15 cellular contexts compared by ENCODE assay signal in genomic region chr7:97120713-97121457, GRCh38. TPM values are rescaled to one million over a fixed set of nuclear protein-coding genes. Genes with fewer than 3 reads are reported as not detected.
DNase-seq lines count a peak whose midpoint lies in the region; ATAC-seq and TF ChIP-seq lines count a peak whose summit lies in the region.
"Had no signal": no experiment of that assay in that cellular context is flagged by ENCODE, and none has a peak within 500 bp of the region (broad histone marks: within the 10 kb centered on the region; RNA-seq: fewer than 3 reads in every experiment).

No MANE protein-coding gene starts in this region.

- H3K27ac ChIP-seq in CD8-positive, alpha-beta memory T cell (ENCODE audit: low read depth, low read length): peak overlapping the region; percentile 21
- H3K27ac ChIP-seq in DOHH2 (ENCODE audit: low read depth, low read length) (no peak overlapping the region), neural progenitor cell (no peak overlapping the region)
- H3K27ac ChIP-seq: GM23248, HL-60 had no signal

- no peaks in the 10 kb centered on the region for H3K27me3 Mint-ChIP-seq in CD8-positive, alpha-beta memory T cell
- H3K27me3 Mint-ChIP-seq in T-helper 17 cell: no peaks in the 10 kb centered on the region
- no peaks in the 10 kb centered on the region for H3K27me3 Mint-ChIP-seq in neural progenitor cell (ENCODE audit: insufficient read depth, low read depth)
- H3K27me3 Mint-ChIP-seq in T-helper 2 cell treated with Interferon-gamma antibody and Interleukin-4, amounts not matched to agents 5 μg/mL and 100 μg/mL, for 36 hours (ENCODE audit: low read depth): no peaks in the 10 kb centered on the region

- no peak overlapping the region for H3K4me3 Mint-ChIP-seq in CD8-positive, alpha-beta memory T cell
- H3K4me3 Mint-ChIP-seq in T-helper 17 cell: peak overlapping the region; percentile 31
- no peak overlapping the region for H3K4me3 Mint-ChIP-seq in neural progenitor cell
- H3K4me3 Mint-ChIP-seq in T-helper 2 cell treated with Interferon-gamma antibody and Interleukin-4, amounts not matched to agents 5 μg/mL and 100 μg/mL, for 36 hours: no peak overlapping the region

- CTCF ChIA-PET in CD8-positive, alpha-beta memory T cell (lab: Charles Lee): no interaction called here

- POLR2A ChIA-PET in CD8-positive, alpha-beta memory T cell (lab: Charles Lee): no interaction called here

- H3K79me2 ChIP-seq in DOHH2 (ENCODE audit: control insufficient read depth, low read length) (peaks cover 83% of the 10 kb centered on the region), neural progenitor cell (ENCODE audit: low read depth) (peaks cover 82% of the 10 kb centered on the region)

- H3K36me3 Mint-ChIP-seq in CD8-positive, alpha-beta memory T cell: peaks cover 10 to 20% (median 10%) of the 10 kb centered on the region in 3 donors
- H3K36me3 Mint-ChIP-seq in T-helper 17 cell (ENCODE audit: low read depth) (peaks cover 7% of the 10 kb centered on the region), neural progenitor cell (peaks cover 22% of the 10 kb centered on the region)
- peaks cover 36% of the 10 kb centered on the region for H3K36me3 Mint-ChIP-seq in T-helper 2 cell treated with Interferon-gamma antibody and Interleukin-4, amounts not matched to agents 5 μg/mL and 100 μg/mL, for 36 hours (ENCODE audit: low read depth)

- H3K27me3 ChIP-seq in CD8-positive, alpha-beta memory T cell (ENCODE audit: insufficient read depth, low read length, poor library complexity, severe bottlenecking): no peaks in the 10 kb centered on the region
- H3K27me3 ChIP-seq in DOHH2 (ENCODE audit: control insufficient read depth, low read length) (no peaks in the 10 kb centered on the region), neural progenitor cell (no peaks in the 10 kb centered on the region)
- H3K27me3 ChIP-seq: BE2C had no signal

- H4K20me1 ChIP-seq in DOHH2 (ENCODE audit: control insufficient read depth, insufficient read depth, low read depth, low read length): no peaks in the 10 kb centered on the region
- no peaks in the 10 kb centered on the region for H4K20me1 ChIP-seq in neural progenitor cell (ENCODE audit: low read depth)

- H3K27ac Mint-ChIP-seq in CD8-positive, alpha-beta memory T cell: no peak overlapping the region
- H3K27ac Mint-ChIP-seq in T-helper 17 cell (no peak overlapping the region), neural progenitor cell (no peak overlapping the region)
- H3K27ac Mint-ChIP-seq in T-helper 2 cell treated with Interferon-gamma antibody and Interleukin-4, amounts not matched to agents 5 μg/mL and 100 μg/mL, for 36 hours: no peak overlapping the region
- H3K27ac Mint-ChIP-seq: CD4-positive, CD25-positive, alpha-beta regulatory T cell had no signal

- H3K4me3 ChIP-seq in CD8-positive, alpha-beta memory T cell (ENCODE audit: low read length): no peak overlapping the region
- 0 out of 2 replicates have a peak overlapping the region, but pooled peaks have one; percentile 3 for H3K4me3 ChIP-seq in DOHH2 (ENCODE audit: low read length)
- H3K4me3 ChIP-seq in neural progenitor cell: no peak overlapping the region
- H3K4me3 ChIP-seq: GM23248 had no signal

- ATAC-seq in T-helper 17 cell (no peak), HG02885 (IDR thresholded peaks at IDR 0.05; ENCODE audit: poor library complexity, unreplicated experiment) (no peak)

- H3K9ac ChIP-seq in neural progenitor cell: no peak overlapping the region
- H3K9ac ChIP-seq: GM23248 had no signal

- no peak overlapping the region for H2AFZ ChIP-seq in neural progenitor cell (replicated peaks)
- H2AFZ ChIP-seq: GM23248 had no signal

- H3K9me3 ChIP-seq in CD8-positive, alpha-beta memory T cell (ENCODE audit: low read length): no peaks in the 10 kb centered on the region
- peaks cover 10% of the 10 kb centered on the region; the same call in 1 of the 2 replicates for H3K9me3 ChIP-seq in DOHH2 (ENCODE audit: control insufficient read depth, insufficient read depth, low read length)
- peaks cover 3% of the 10 kb centered on the region for H3K9me3 ChIP-seq in T-helper 17 cell (ENCODE audit: control insufficient read depth, low read length, poor library complexity, severe bottlenecking)
- peaks cover 4% of the 10 kb centered on the region for H3K9me3 ChIP-seq in neural progenitor cell (ENCODE audit: low read depth)
- H3K9me3 ChIP-seq: BE2C, Caco-2 had no signal

- H3K9me3 Mint-ChIP-seq in CD8-positive, alpha-beta memory T cell: peaks cover 0 to 6% (median 3%) of the 10 kb centered on the region in 5 donors
- H3K9me3 Mint-ChIP-seq in neural progenitor cell: peaks cover 23% of the 10 kb centered on the region
- H3K9me3 Mint-ChIP-seq in T-helper 2 cell treated with Interferon-gamma antibody and Interleukin-4, amounts not matched to agents 5 μg/mL and 100 μg/mL, for 36 hours: peaks cover 43% of the 10 kb centered on the region

- H3F3A ChIP-seq in DOHH2 (ENCODE audit: control insufficient read depth, insufficient read depth) (peaks cover 13% of the 10 kb centered on the region), neural progenitor cell (ENCODE audit: low read depth) (peaks cover 8% of the 10 kb centered on the region)

- no peaks in the 10 kb centered on the region for H3K9me2 ChIP-seq in DOHH2 (replicated peaks; ENCODE audit: control insufficient read depth, low read length)

- H3K36me3 ChIP-seq in CD8-positive, alpha-beta memory T cell (ENCODE audit: insufficient read depth, low read length): no peaks in the 10 kb centered on the region
- H3K36me3 ChIP-seq in DOHH2 (ENCODE audit: control insufficient read depth, low read length): peaks cover 35% of the 10 kb centered on the region
- no peaks in the 10 kb centered on the region for H3K36me3 ChIP-seq in neural progenitor cell
- H3K36me3 ChIP-seq: BE2C, HAP-1 had no signal

- no peak overlapping the region for H3K4me2 ChIP-seq in DOHH2 (ENCODE audit: low read length)
- peak overlapping the region; percentile 94 for H3K4me2 ChIP-seq in neural progenitor cell

- H3K4me1 Mint-ChIP-seq in CD8-positive, alpha-beta memory T cell: peaks cover 35 to 64% (median 55%) of the 10 kb centered on the region in 3 donors
- H3K4me1 Mint-ChIP-seq in T-helper 17 cell (peaks cover 29% of the 10 kb centered on the region), neural progenitor cell (peaks cover 25% of the 10 kb centered on the region)
- peaks cover 33% of the 10 kb centered on the region for H3K4me1 Mint-ChIP-seq in T-helper 2 cell treated with Interferon-gamma antibody and Interleukin-4, amounts not matched to agents 5 μg/mL and 100 μg/mL, for 36 hours (ENCODE audit: low read depth)

- TF ChIP-seq CTCF in DOHH2 (IDR thresholded peaks at IDR 0.05; ENCODE audit: low read depth, low read length, poor library complexity, severe bottlenecking) (no peak), neural progenitor cell (IDR thresholded peaks at IDR 0.05) (no peak)

- peaks cover 21% of the 10 kb centered on the region for H3K4me1 ChIP-seq in CD8-positive, alpha-beta memory T cell (ENCODE audit: insufficient read depth, low read length)
- peaks cover 30% of the 10 kb centered on the region for H3K4me1 ChIP-seq in DOHH2 (ENCODE audit: control insufficient read depth, low read length)
- H3K4me1 ChIP-seq in neural progenitor cell: peaks cover 11% of the 10 kb centered on the region
- H3K4me1 ChIP-seq: BE2C, Caco-2 had no signal

- DNase-seq in CD8-positive, alpha-beta memory T cell: no peak
- DNase-seq in T-helper 17 cell: no peak
- DNase-seq in neural progenitor cell (ENCODE audit: low spot score): no peak
- DNase-seq in T-helper 2 cell treated with Interferon-gamma antibody and Interleukin-4, amounts not matched to agents 5 μg/mL and 100 μg/mL, for 36 hours (ENCODE audit: low spot score): no peak
- DNase-seq: ACHN; BE2C; C1 segment of cervical spinal cord; Caco-2; CD4-positive, CD25-positive, alpha-beta regulatory T cell; GDM1; GM23248 had no signal

RNA-seq across cellular contexts. Expression of gene SDHAF3, which starts 3.4 kb away (rescaled TPM):
- 10 to 100 TPM; 35.5 to 36.3 TPM for total RNA-seq in CD8-positive, alpha-beta memory T cell
- polyA plus RNA-seq in CD8-positive, alpha-beta memory T cell: 47.6 TPM
- total RNA-seq in T-helper 17 cell (10 to 100 TPM in 1 of 2 donors, 1 to 10 TPM in 1; 7.0 to 10.8 TPM), neural progenitor cell (ENCODE audit: low replicate concordance) (34.9 and 59.5 TPM in 2 replicates)
